ENCODE assay signal across 1 cellular context in genomic region chr19:55809381-55810058, GRCh38.
A peak's percentile ranks its signal among the peaks of the same experiment; 100 is the strongest.
TF ChIP-seq lines count a peak whose summit lies in the region.

No MANE protein-coding gene starts in this region.

TF ChIP-seq in K562, 482 proteins besides CTCF, POLR2A, EP300 and RAD21 (continued from another document and continues in another):
- TF ChIP-seq, protein P1, sequence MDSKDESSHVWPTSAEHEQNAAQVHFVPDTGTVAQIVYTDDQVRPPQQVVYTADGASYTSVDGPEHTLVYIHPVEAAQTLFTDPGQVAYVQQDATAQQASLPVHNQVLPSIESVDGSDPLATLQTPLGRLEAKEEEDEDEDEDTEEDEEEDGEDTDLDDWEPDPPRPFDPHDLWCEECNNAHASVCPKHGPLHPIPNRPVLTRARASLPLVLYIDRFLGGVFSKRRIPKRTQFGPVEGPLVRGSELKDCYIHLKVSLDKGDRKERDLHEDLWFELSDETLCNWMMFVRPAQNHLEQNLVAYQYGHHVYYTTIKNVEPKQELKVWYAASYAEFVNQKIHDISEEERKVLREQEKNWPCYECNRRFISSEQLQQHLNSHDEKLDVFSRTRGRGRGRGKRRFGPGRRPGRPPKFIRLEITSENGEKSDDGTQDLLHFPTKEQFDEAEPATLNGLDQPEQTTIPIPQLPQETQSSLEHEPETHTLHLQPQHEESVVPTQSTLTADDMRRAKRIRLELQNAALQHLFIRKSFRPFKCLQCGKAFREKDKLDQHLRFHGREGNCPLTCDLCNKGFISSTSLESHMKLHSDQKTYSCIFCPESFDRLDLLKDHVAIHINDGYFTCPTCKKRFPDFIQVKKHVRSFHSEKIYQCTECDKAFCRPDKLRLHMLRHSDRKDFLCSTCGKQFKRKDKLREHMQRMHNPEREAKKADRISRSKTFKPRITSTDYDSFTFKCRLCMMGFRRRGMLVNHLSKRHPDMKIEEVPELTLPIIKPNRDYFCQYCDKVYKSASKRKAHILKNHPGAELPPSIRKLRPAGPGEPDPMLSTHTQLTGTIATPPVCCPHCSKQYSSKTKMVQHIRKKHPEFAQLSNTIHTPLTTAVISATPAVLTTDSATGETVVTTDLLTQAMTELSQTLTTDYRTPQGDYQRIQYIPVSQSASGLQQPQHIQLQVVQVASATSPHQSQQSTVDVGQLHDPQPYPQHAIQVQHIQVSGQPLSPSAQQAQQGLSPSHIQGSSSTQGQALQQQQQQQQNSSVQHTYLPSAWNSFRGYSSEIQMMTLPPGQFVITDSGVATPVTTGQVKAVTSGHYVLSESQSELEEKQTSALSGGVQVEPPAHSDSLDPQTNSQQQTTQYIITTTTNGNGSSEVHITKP (IDR thresholded peaks at IDR 0.05; ENCODE audit: partially characterized antibody), result no peak
- TF ChIP-seq MAX (CRISPR knock-in tag; IDR thresholded peaks at IDR 0.05) (peak; percentile 41; the same call in 1 of the 2 replicates), ZNF79 (CRISPR knock-in tag; IDR thresholded peaks at IDR 0.05; ENCODE audit: low read depth) (no peak), ZNF583 (CRISPR knock-in tag; IDR thresholded peaks at IDR 0.05) (no peak), EGR1 (conservative IDR thresholded peaks at IDR 0.05) (no peak), CHD7 (IDR thresholded peaks at IDR 0.05; ENCODE audit: low read depth, low read length) (no peak), TAF9B (IDR thresholded peaks at IDR 0.05; ENCODE audit: partially characterized antibody) (no peak), CREB3L1 (IDR thresholded peaks at IDR 0.05; ENCODE audit: borderline replicate concordance, low read depth) (peak; percentile 55; the same call in 1 of the 2 replicates), E2F1 (CRISPR knock-in tag; IDR thresholded peaks at IDR 0.05) (no peak)
- TF ChIP-seq, protein P2, sequence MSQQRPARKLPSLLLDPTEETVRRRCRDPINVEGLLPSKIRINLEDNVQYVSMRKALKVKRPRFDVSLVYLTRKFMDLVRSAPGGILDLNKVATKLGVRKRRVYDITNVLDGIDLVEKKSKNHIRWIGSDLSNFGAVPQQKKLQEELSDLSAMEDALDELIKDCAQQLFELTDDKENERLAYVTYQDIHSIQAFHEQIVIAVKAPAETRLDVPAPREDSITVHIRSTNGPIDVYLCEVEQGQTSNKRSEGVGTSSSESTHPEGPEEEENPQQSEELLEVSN (IDR thresholded peaks at IDR 0.05; ENCODE audit: borderline replicate concordance in 1 of 2, extremely low read depth in 1 of 2, insufficient read depth in 1 of 2, insufficient read length in 1 of 2, low read depth in 1 of 2, low read length in 1 of 2, poor library complexity in 1 of 2, severe bottlenecking in 1 of 2), result peak; percentile 79 to 92
- TF ChIP-seq, protein P3, sequence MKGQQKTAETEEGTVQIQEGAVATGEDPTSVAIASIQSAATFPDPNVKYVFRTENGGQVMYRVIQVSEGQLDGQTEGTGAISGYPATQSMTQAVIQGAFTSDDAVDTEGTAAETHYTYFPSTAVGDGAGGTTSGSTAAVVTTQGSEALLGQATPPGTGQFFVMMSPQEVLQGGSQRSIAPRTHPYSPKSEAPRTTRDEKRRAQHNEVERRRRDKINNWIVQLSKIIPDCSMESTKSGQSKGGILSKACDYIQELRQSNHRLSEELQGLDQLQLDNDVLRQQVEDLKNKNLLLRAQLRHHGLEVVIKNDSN (CRISPR knock-in tag; IDR thresholded peaks at IDR 0.05), result peak; percentile 90
- TF ChIP-seq, protein P4, sequence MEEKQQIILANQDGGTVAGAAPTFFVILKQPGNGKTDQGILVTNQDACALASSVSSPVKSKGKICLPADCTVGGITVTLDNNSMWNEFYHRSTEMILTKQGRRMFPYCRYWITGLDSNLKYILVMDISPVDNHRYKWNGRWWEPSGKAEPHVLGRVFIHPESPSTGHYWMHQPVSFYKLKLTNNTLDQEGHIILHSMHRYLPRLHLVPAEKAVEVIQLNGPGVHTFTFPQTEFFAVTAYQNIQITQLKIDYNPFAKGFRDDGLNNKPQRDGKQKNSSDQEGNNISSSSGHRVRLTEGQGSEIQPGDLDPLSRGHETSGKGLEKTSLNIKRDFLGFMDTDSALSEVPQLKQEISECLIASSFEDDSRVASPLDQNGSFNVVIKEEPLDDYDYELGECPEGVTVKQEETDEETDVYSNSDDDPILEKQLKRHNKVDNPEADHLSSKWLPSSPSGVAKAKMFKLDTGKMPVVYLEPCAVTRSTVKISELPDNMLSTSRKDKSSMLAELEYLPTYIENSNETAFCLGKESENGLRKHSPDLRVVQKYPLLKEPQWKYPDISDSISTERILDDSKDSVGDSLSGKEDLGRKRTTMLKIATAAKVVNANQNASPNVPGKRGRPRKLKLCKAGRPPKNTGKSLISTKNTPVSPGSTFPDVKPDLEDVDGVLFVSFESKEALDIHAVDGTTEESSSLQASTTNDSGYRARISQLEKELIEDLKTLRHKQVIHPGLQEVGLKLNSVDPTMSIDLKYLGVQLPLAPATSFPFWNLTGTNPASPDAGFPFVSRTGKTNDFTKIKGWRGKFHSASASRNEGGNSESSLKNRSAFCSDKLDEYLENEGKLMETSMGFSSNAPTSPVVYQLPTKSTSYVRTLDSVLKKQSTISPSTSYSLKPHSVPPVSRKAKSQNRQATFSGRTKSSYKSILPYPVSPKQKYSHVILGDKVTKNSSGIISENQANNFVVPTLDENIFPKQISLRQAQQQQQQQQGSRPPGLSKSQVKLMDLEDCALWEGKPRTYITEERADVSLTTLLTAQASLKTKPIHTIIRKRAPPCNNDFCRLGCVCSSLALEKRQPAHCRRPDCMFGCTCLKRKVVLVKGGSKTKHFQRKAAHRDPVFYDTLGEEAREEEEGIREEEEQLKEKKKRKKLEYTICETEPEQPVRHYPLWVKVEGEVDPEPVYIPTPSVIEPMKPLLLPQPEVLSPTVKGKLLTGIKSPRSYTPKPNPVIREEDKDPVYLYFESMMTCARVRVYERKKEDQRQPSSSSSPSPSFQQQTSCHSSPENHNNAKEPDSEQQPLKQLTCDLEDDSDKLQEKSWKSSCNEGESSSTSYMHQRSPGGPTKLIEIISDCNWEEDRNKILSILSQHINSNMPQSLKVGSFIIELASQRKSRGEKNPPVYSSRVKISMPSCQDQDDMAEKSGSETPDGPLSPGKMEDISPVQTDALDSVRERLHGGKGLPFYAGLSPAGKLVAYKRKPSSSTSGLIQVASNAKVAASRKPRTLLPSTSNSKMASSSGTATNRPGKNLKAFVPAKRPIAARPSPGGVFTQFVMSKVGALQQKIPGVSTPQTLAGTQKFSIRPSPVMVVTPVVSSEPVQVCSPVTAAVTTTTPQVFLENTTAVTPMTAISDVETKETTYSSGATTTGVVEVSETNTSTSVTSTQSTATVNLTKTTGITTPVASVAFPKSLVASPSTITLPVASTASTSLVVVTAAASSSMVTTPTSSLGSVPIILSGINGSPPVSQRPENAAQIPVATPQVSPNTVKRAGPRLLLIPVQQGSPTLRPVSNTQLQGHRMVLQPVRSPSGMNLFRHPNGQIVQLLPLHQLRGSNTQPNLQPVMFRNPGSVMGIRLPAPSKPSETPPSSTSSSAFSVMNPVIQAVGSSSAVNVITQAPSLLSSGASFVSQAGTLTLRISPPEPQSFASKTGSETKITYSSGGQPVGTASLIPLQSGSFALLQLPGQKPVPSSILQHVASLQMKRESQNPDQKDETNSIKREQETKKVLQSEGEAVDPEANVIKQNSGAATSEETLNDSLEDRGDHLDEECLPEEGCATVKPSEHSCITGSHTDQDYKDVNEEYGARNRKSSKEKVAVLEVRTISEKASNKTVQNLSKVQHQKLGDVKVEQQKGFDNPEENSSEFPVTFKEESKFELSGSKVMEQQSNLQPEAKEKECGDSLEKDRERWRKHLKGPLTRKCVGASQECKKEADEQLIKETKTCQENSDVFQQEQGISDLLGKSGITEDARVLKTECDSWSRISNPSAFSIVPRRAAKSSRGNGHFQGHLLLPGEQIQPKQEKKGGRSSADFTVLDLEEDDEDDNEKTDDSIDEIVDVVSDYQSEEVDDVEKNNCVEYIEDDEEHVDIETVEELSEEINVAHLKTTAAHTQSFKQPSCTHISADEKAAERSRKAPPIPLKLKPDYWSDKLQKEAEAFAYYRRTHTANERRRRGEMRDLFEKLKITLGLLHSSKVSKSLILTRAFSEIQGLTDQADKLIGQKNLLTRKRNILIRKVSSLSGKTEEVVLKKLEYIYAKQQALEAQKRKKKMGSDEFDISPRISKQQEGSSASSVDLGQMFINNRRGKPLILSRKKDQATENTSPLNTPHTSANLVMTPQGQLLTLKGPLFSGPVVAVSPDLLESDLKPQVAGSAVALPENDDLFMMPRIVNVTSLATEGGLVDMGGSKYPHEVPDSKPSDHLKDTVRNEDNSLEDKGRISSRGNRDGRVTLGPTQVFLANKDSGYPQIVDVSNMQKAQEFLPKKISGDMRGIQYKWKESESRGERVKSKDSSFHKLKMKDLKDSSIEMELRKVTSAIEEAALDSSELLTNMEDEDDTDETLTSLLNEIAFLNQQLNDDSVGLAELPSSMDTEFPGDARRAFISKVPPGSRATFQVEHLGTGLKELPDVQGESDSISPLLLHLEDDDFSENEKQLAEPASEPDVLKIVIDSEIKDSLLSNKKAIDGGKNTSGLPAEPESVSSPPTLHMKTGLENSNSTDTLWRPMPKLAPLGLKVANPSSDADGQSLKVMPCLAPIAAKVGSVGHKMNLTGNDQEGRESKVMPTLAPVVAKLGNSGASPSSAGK (IDR thresholded peaks at IDR 0.05), result peak; percentile 90
